ENCODE assay signal across 11 cellular contexts in the genomic region with DNA sequence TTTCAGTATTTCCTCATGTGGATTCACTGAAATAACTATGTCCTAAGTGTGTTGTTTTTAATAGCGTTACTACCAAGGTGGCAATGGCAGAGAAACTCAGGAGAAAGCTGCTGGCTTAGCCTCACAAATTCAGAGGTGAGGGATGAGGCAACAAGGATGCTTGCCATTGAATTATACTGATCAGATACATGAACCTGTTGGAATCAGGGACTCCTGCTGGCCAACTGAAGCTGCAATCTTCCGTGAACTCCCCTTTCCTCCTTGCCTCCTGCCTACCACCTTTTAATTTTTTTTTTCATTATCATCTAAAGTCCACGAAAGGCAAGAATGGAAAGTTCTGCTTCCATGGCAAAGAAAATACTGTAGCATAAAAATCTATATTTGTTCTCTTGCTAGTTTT.
DNase-seq lines count a peak whose midpoint lies in the region; ATAC-seq and TF ChIP-seq lines count a peak whose summit lies in the region.
"Had no signal": no experiment of that assay in that cellular context is flagged by ENCODE, and none has a peak within 500 bp of the region (broad histone marks: within the 10 kb centered on the region; RNA-seq: fewer than 3 reads in every experiment).

No MANE protein-coding gene starts in this region.

- H3K4me2 ChIP-seq in SK-N-SH, result no peak overlapping the region

- H3K9ac ChIP-seq in SK-N-SH, result no peak overlapping the region

- no peak for ATAC-seq in GM19452 (IDR thresholded peaks at IDR 0.05; ENCODE audit: unreplicated experiment)

- H3K9me3 Mint-ChIP-seq in Caco-2 (ENCODE audit: unreplicated experiment), result no peaks in the 10 kb centered on the region
- H3K9me3 Mint-ChIP-seq: activated T-helper 1 cell treated with anti-CD3 and anti-CD28 coated beads, Interleukin-12 subunit alpha, Interleukin-12 subunit beta, Interleukin-2, Interleukin-4 antibody, amounts not matched to agents 30 ng/mL and 10 ng/mL and 1 ng/mL, durations not matched to agents 14 hours and 24 hours and 36 hours; nephron progenitor cell had no signal

- DNase-seq in Caco-2 (no peak), SK-N-SH (no peak), fibroblast of mammary gland (ENCODE audit: low read depth) (peak; percentile 22), prostate gland (ENCODE audit: low spot score) (no peak), NCI-H446 (lab: John Stamatoyannopoulos, UW) (no peak), NCI-H345 treated with DMSO at 0.1 percent for 48 hours (lab: John Stamatoyannopoulos, UW; ENCODE audit: unreplicated experiment) (no peak)
- DNase-seq in activated CD4-positive, alpha-beta T cell treated with anti-CD3 and anti-CD28 coated beads for 4 hours, result no peak
- DNase-seq: DMS79 treated with DMSO at 0.1 percent for 48 hours, nephron progenitor cell had no signal

- H3K4me3 Mint-ChIP-seq in Caco-2 (ENCODE audit: unreplicated experiment), result peak overlapping the region; percentile 50
- H3K4me3 Mint-ChIP-seq: activated T-helper 1 cell treated with anti-CD3 and anti-CD28 coated beads, Interleukin-12 subunit alpha, Interleukin-12 subunit beta, Interleukin-2, Interleukin-4 antibody, amounts not matched to agents 30 ng/mL and 10 ng/mL and 1 ng/mL, durations not matched to agents 14 hours and 24 hours and 36 hours; nephron progenitor cell had no signal

- no peaks in the 10 kb centered on the region for H3K9me2 ChIP-seq in SK-N-SH

- CTCF ChIA-PET in Caco-2 (lab: Charles Lee), result no interaction called here
- CTCF ChIA-PET in SK-N-SH (lab: Yijun Ruan, JAX), result interaction anchor here (0.6 to 3.7 kb wide), 18 partner anchors 16 to 1361 kb away, joined by 3 to 24 read pairs (median 3); no protein-coding TSS in a partner anchor

- H3K27me3 Mint-ChIP-seq in Caco-2 (ENCODE audit: insufficient read depth, unreplicated experiment), result no peaks in the 10 kb centered on the region

- H2AFZ ChIP-seq in SK-N-SH (ENCODE audit: low read depth), result no peak overlapping the region

- no peaks in the 10 kb centered on the region for H3K36me3 Mint-ChIP-seq in Caco-2 (ENCODE audit: insufficient read depth, unreplicated experiment)

- H3K4me1 Mint-ChIP-seq in Caco-2 (ENCODE audit: low read depth, unreplicated experiment), result peaks cover 8% of the 10 kb centered on the region

- H3K27ac Mint-ChIP-seq in Caco-2 (ENCODE audit: unreplicated experiment), result no peak overlapping the region
- H3K27ac Mint-ChIP-seq: activated T-helper 1 cell treated with anti-CD3 and anti-CD28 coated beads, Interleukin-12 subunit alpha, Interleukin-12 subunit beta, Interleukin-2, Interleukin-4 antibody, amounts not matched to agents 30 ng/mL and 10 ng/mL and 1 ng/mL, durations not matched to agents 14 hours and 24 hours and 36 hours had no signal

- TF ChIP-seq POLR2A in prostate gland (IDR thresholded peaks at IDR 0.05), result no peak

- no peak overlapping the region for H3K4me3 ChIP-seq in Caco-2 (ENCODE audit: low read depth, low read length)
- no peak overlapping the region for H3K4me3 ChIP-seq in SK-N-SH (ENCODE audit: low read depth in 2 of 2, low read length in 1 of 2)
- no peak overlapping the region for H3K4me3 ChIP-seq in fibroblast of mammary gland (ENCODE audit: control insufficient read depth, low read depth, low read length)
- H3K4me3 ChIP-seq in prostate gland, result no peak overlapping the region

- no peak for TF ChIP-seq EP300 in SK-N-SH (IDR thresholded peaks at IDR 0.05; ENCODE audit: borderline replicate concordance in 1 of 2, low read depth in 1 of 2, low read length in 1 of 2)

- peaks cover 12% of the 10 kb centered on the region for H3K4me1 ChIP-seq in Caco-2
- H3K4me1 ChIP-seq in SK-N-SH (ENCODE audit: control insufficient read depth in 1 of 2, insufficient read depth in 2 of 2, low read depth in 1 of 2, low read length in 1 of 2), result peaks cover 18 to 25% of the 10 kb centered on the region in 2 experiments; a peak in 3 of 4 replicates
- H3K4me1 ChIP-seq in prostate gland (replicated peaks), result no peaks in the 10 kb centered on the region

- H3K36me3 ChIP-seq in Caco-2 (ENCODE audit: control insufficient read depth, insufficient read depth, low read length), result no peaks in the 10 kb centered on the region
- no peaks in the 10 kb centered on the region for H3K36me3 ChIP-seq in SK-N-SH (replicated peaks in 1 of 2; ENCODE audit: control insufficient read depth in 1 of 2, insufficient read depth in 2 of 2, low read length in 1 of 2)
- no peaks in the 10 kb centered on the region for H3K36me3 ChIP-seq in prostate gland

- 92% methylated on average over 3 of the region's 3 CpGs for WGBS in SK-N-SH (ENCODE audit: low lambda C conversion rate)
- 60% methylated on average over 3 of the region's 3 CpGs for WGBS in prostate gland

- H3K27ac ChIP-seq in SK-N-SH (ENCODE audit: low read depth in 2 of 2, low read length in 1 of 2) (peak overlapping the region; percentile 59 to 61; a peak in 3 of 4 replicates), prostate gland (peak overlapping the region; percentile 55 to 68)

- intact Hi-C loops in Caco-2 (cut with micrococcal nuclease; ENCODE audit: unreplicated experiment) (no loop called here), prostate gland (cut with DNase I) (loop anchor here (5.0 kb wide), 1 partner anchor 285 kb away; no protein-coding TSS in a partner anchor)

- POLR2A ChIA-PET in Caco-2 (lab: Charles Lee), result no interaction called here
- POLR2A ChIA-PET in SK-N-SH (lab: Yijun Ruan, JAX), result no interaction called here

- H3K27me3 ChIP-seq in Caco-2 (replicated peaks; ENCODE audit: control insufficient read depth, insufficient read depth, low read length), result no peaks in the 10 kb centered on the region
- H3K27me3 ChIP-seq in SK-N-SH (ENCODE audit: insufficient read depth), result no peaks in the 10 kb centered on the region
- no peaks in the 10 kb centered on the region for H3K27me3 ChIP-seq in prostate gland (replicated peaks; ENCODE audit: insufficient read depth)

- H4K20me1 ChIP-seq in SK-N-SH (ENCODE audit: insufficient read depth), result no peaks in the 10 kb centered on the region

- BruUV-seq in Caco-2 (replicated peaks; lab: Mats Ljungman, UMichigan), result no TSS peak

- TF ChIP-seq RAD21 in SK-N-SH (IDR thresholded peaks at IDR 0.05; ENCODE audit: low read length), result peak; percentile 47

- TF ChIP-seq CTCF in Caco-2 (IDR thresholded peaks at IDR 0.05; ENCODE audit: insufficient read depth in 1 of 2, low read depth in 1 of 2, low read length in 1 of 2, severe bottlenecking in 1 of 2, unreplicated experiment in 1 of 2) (no peak), SK-N-SH (IDR thresholded peaks at IDR 0.05) (peak; percentile 31; the same call in 1 of the 2 replicates), fibroblast of mammary gland (conservative IDR thresholded peaks at IDR 0.05; ENCODE audit: control insufficient read depth, insufficient read depth, low read depth, low read length) (peak; percentile 27), prostate gland (IDR thresholded peaks at IDR 0.05) (peak in 1 of 4 experiments; percentile 26)

- H3F3A ChIP-seq in SK-N-SH (replicated peaks; ENCODE audit: insufficient read depth), result peaks cover 16% of the 10 kb centered on the region

- H3K9me3 ChIP-seq in Caco-2, result no peaks in the 10 kb centered on the region
- no peaks in the 10 kb centered on the region for H3K9me3 ChIP-seq in SK-N-SH
- H3K9me3 ChIP-seq in prostate gland, result no peaks in the 10 kb centered on the region

- no peaks in the 10 kb centered on the region for H3K79me2 ChIP-seq in SK-N-SH (ENCODE audit: insufficient read depth)

TF ChIP-seq in SK-N-SH, 30 proteins besides CTCF, POLR2A, EP300 and RAD21:
- TF ChIP-seq SMC3 (IDR thresholded peaks at IDR 0.05; ENCODE audit: low read depth, low read length), result peak; percentile 30; the same call in 1 of the 2 replicates
- no peak for TF ChIP-seq MXI1 (IDR thresholded peaks at IDR 0.05; ENCODE audit: low read depth, low read length)

Comparison
In these comparisons a context has a peak if more than half of its experiments do, and no peak if none do; other contexts are left out.
1. CTCF ChIP-seq: peak in SK-N-SH (single experiment) and fibroblast of mammary gland (single experiment); none in Caco-2 (0 of 2).